ENCODE assay signal across 1 cellular context in the genomic region with DNA sequence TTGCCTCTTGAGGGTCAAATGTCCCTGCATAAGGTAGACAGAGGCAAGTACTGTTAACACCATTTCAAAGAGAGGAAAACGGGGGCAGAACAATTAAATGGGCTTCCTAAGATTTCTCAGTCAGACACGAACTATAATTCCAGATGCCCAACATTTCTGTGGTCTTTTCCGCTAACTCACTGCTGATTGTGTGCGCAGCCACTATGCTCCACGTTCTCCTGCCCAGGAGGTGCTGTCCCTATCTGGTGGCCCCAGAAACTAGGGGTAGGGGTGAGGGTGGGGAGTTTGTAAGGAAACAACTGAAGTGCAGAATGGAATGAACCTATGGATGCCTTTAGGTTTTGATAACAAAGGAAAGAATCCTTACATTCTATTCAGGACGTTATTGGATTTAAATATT.
TF ChIP-seq lines count a peak whose summit lies in the region.

No MANE protein-coding gene starts in this region.

TF ChIP-seq in K562, 482 proteins besides CTCF, POLR2A, EP300 and RAD21 (continued from another document):
- TF ChIP-seq, protein P1, sequence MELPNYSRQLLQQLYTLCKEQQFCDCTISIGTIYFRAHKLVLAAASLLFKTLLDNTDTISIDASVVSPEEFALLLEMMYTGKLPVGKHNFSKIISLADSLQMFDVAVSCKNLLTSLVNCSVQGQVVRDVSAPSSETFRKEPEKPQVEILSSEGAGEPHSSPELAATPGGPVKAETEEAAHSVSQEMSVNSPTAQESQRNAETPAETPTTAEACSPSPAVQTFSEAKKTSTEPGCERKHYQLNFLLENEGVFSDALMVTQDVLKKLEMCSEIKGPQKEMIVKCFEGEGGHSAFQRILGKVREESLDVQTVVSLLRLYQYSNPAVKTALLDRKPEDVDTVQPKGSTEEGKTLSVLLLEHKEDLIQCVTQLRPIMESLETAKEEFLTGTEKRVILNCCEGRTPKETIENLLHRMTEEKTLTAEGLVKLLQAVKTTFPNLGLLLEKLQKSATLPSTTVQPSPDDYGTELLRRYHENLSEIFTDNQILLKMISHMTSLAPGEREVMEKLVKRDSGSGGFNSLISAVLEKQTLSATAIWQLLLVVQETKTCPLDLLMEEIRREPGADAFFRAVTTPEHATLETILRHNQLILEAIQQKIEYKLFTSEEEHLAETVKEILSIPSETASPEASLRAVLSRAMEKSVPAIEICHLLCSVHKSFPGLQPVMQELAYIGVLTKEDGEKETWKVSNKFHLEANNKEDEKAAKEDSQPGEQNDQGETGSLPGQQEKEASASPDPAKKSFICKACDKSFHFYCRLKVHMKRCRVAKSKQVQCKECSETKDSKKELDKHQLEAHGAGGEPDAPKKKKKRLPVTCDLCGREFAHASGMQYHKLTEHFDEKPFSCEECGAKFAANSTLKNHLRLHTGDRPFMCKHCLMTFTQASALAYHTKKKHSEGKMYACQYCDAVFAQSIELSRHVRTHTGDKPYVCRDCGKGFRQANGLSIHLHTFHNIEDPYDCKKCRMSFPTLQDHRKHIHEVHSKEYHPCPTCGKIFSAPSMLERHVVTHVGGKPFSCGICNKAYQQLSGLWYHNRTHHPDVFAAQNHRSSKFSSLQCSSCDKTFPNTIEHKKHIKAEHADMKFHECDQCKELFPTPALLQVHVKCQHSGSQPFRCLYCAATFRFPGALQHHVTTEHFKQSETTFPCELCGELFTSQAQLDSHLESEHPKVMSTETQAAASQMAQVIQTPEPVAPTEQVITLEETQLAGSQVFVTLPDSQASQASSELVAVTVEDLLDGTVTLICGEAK (IDR thresholded peaks at IDR 0.05): no peak
- TF ChIP-seq, protein P1 (CRISPR knock-in tag; IDR thresholded peaks at IDR 0.05): no peak
- TF ChIP-seq, protein P2, sequence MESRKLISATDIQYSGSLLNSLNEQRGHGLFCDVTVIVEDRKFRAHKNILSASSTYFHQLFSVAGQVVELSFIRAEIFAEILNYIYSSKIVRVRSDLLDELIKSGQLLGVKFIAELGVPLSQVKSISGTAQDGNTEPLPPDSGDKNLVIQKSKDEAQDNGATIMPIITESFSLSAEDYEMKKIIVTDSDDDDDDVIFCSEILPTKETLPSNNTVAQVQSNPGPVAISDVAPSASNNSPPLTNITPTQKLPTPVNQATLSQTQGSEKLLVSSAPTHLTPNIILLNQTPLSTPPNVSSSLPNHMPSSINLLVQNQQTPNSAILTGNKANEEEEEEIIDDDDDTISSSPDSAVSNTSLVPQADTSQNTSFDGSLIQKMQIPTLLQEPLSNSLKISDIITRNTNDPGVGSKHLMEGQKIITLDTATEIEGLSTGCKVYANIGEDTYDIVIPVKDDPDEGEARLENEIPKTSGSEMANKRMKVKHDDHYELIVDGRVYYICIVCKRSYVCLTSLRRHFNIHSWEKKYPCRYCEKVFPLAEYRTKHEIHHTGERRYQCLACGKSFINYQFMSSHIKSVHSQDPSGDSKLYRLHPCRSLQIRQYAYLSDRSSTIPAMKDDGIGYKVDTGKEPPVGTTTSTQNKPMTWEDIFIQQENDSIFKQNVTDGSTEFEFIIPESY (CRISPR knock-in tag; IDR thresholded peaks at IDR 0.05): peak; percentile 89
